Comparison of ENCODE assay signal across 9 cellular contexts in genomic region chr9:113309204-113309813, GRCh38. TPM values are rescaled to one million over a fixed set of nuclear protein-coding genes. Genes with fewer than 3 reads are reported as not detected.
DNase-seq lines count a peak whose midpoint lies in the region; ATAC-seq, FAIRE-seq and TF ChIP-seq lines count a peak whose summit lies in the region.
"Had no signal": no experiment of that assay in that cellular context is flagged by ENCODE, and none has a peak within 500 bp of the region (broad histone marks: within the 10 kb centered on the region; RNA-seq: fewer than 3 reads in every experiment).

No MANE protein-coding gene starts in this region.

- TF ChIP-seq CTCF in colonic mucosa (IDR thresholded peaks at IDR 0.05) (peak; percentile 63), mesothelial cell of epicardium (IDR thresholded peaks at IDR 0.05; ENCODE audit: unreplicated experiment) (peak; percentile 33), lower leg skin (IDR thresholded peaks at IDR 0.05) (no peak)

- no peak overlapping the region for H3K27ac ChIP-seq in colonic mucosa

- no peaks in the 10 kb centered on the region for H3K4me1 Mint-ChIP-seq in mesothelial cell of epicardium

- intact Hi-C loops in colonic mucosa (cut with DNase I) (no loop called here), lower leg skin (cut with DNase I; ENCODE audit: low total_unique reads) (loop anchor here (5.0 kb wide), 1 partner anchor 98 kb away; no protein-coding TSS in a partner anchor)

- FAIRE-seq in H54 (lab: Jason Lieb, UNC): peak; percentile 38
- peak; percentile 73 for FAIRE-seq in RCC 7860 (lab: Jason Lieb, UNC)

- 8% methylated on average over 2 of the region's 2 CpGs for WGBS in lower leg skin, 2 donors

- H3K36me3 Mint-ChIP-seq in mesothelial cell of epicardium: no peaks in the 10 kb centered on the region

- H3K9me3 Mint-ChIP-seq in mesothelial cell of epicardium: no peaks in the 10 kb centered on the region

- H3K27me3 ChIP-seq in colonic mucosa: no peaks in the 10 kb centered on the region

- no peaks in the 10 kb centered on the region for H3K36me3 ChIP-seq in colonic mucosa

- no peaks in the 10 kb centered on the region for H3K4me1 ChIP-seq in colonic mucosa

- H3K27ac Mint-ChIP-seq in mesothelial cell of epicardium: no peak overlapping the region

- H3K27me3 Mint-ChIP-seq in mesothelial cell of epicardium (ENCODE audit: low read depth): no peaks in the 10 kb centered on the region

- no peak for ATAC-seq in HG02840 (IDR thresholded peaks at IDR 0.05; ENCODE audit: low FRiP score, unreplicated experiment)

- no peak overlapping the region for H3K4me3 Mint-ChIP-seq in mesothelial cell of epicardium

- DNase-seq in D341Med (ENCODE audit: low spot score): peak; percentile 61
- peak; percentile 11 for DNase-seq in H54 (ENCODE audit: insufficient read length, low spot score)
- peak; percentile 30 for DNase-seq in RCC 7860 (ENCODE audit: low spot score)
- peak; percentile 58 for DNase-seq in colonic mucosa
- DNase-seq in mesothelial cell of epicardium (ENCODE audit: low spot score in 2 of 2, unreplicated experiment in 2 of 2): no peak
- no peak for DNase-seq in NCI-H524 treated with DMSO at 0.1 percent for 48 hours (lab: John Stamatoyannopoulos, UW)
- no peak for DNase-seq in lower leg skin (ENCODE audit: low spot score in 2 of 2)
- DNase-seq: right cardiac atrium had no signal

- no peaks in the 10 kb centered on the region for H3K9me3 ChIP-seq in colonic mucosa

- no peak overlapping the region for H3K4me3 ChIP-seq in colonic mucosa
- no peak overlapping the region for H3K4me3 ChIP-seq in lower leg skin (ENCODE audit: low read depth, poor library complexity, severe bottlenecking)

- TF ChIP-seq POLR2A in H54 (IDR thresholded peaks at IDR 0.05; ENCODE audit: low read depth, low read length): no peak
- TF ChIP-seq POLR2A in lower leg skin (IDR thresholded peaks at IDR 0.05): no peak

- H3K9ac ChIP-seq in colonic mucosa (ENCODE audit: low read depth in 2 of 2, low read length in 2 of 2): no peak overlapping the region

RNA-seq across cellular contexts. Expression of gene RNF183, which starts 6.1 kb away (rescaled TPM):
- total RNA-seq in colonic mucosa: 1 to 10 TPM in 1 of 2 donors, under 1 TPM in 1; 0.57 to 9.2 TPM
- 0.16 to 0.53 TPM (median 0.29 TPM) in 3 replicates for total RNA-seq in mesothelial cell of epicardium
- total RNA-seq in lower leg skin: 1 to 10 TPM in 2 of 4 donors, not detected in 2; 1.1 to 1.5 TPM
- total RNA-seq: right cardiac atrium had no signal

RNA-seq across cellular contexts. Expression of gene WDR31, which starts 30.8 kb away (rescaled TPM):
- 1 to 10 TPM; 3.0 to 3.5 TPM for total RNA-seq in colonic mucosa
- total RNA-seq in mesothelial cell of epicardium: 4.1 to 4.5 TPM (median 4.2 TPM) in 3 replicates
- 1 to 10 TPM; 1.3 to 2.3 (median 1.8) TPM for total RNA-seq in lower leg skin

RNA-seq across cellular contexts. Expression of gene PRPF4, which starts 33.9 kb away (rescaled TPM):
- total RNA-seq in colonic mucosa (10 to 100 TPM; 16.0 to 25.9 TPM), mesothelial cell of epicardium (27.8 to 29.4 TPM (median 29.2 TPM) in 3 replicates), lower leg skin (10 to 100 TPM; 15.6 to 20.2 (median 16.8) TPM)

RNA-seq across cellular contexts. Expression of gene CDC26, which starts 33.9 kb away (rescaled TPM):
- total RNA-seq in colonic mucosa (10 to 100 TPM; 30.7 to 31.1 TPM), mesothelial cell of epicardium (25.3 to 27.7 TPM (median 27.0 TPM) in 3 replicates), lower leg skin (10 to 100 TPM; 17.8 to 33.3 (median 20.1) TPM)

RNA-seq across cellular contexts. Expression of gene BSPRY, which starts 40.0 kb away (rescaled TPM):
- 10 to 100 TPM; 25.6 to 34.2 TPM for total RNA-seq in colonic mucosa
- total RNA-seq in mesothelial cell of epicardium: 3.4 to 4.3 TPM (median 4.3 TPM) in 3 replicates
- total RNA-seq in lower leg skin: 10 to 100 TPM; 36.9 to 56.9 (median 43.4) TPM

Comparison
In these comparisons a context has a peak if more than half of its experiments do, and no peak if none do; other contexts are left out.
1. DNase-seq: peak in D341Med (single experiment), H54 (single experiment), RCC 7860 (single experiment) and colonic mucosa (single experiment); none in mesothelial cell of epicardium (0 of 2), NCI-H524 treated with DMSO at 0.1 percent for 48 hours (single experiment) and lower leg skin (0 of 2).
2. CTCF ChIP-seq: peak in colonic mucosa (single experiment) and mesothelial cell of epicardium (single experiment); none in lower leg skin (0 of 3).